27 cellular contexts compared by ENCODE assay signal in genomic region chr3:59310736-59311135, GRCh38.
DNase-seq lines count a peak whose midpoint lies in the region; ATAC-seq, FAIRE-seq and TF ChIP-seq lines count a peak whose summit lies in the region.
"Had no signal": no experiment of that assay in that cellular context is flagged by ENCODE, and none has a peak within 500 bp of the region (broad histone marks: within the 10 kb centered on the region; RNA-seq: fewer than 3 reads in every experiment).

No MANE protein-coding gene starts in this region.

- H3K4me3 ChIP-seq in GM12878 (no peak overlapping the region), Peyer's patch (no peak overlapping the region)
- H3K4me3 ChIP-seq: HAP-1, K562, PC-9 had no signal

- CTCF ChIA-PET in GM12878 (lab: Yijun Ruan, JAX), result interaction anchor here (0.8 to 4.9 kb wide), 10 partner anchors 58 to 547 kb away, joined by 3 to 54 read pairs (median 4); no protein-coding TSS in a partner anchor

- no peak overlapping the region for H3K9ac ChIP-seq in GM12878 (ENCODE audit: control insufficient read depth, insufficient read depth, low read length)

- in situ Hi-C loops in GM12878 (cut with MboI), result loop anchor here (10.0 kb wide), 1 partner anchor 554 kb away; no protein-coding TSS in a partner anchor

- intact Hi-C loops in GM12878 (cut with micrococcal nuclease; ENCODE audit: unreplicated experiment), result loop anchor here (5.0 kb wide), 1 partner anchor 142 kb away; no protein-coding TSS in a partner anchor

- H3K27ac ChIP-seq in GM12878 (ENCODE audit: control insufficient read depth, insufficient read depth) (no peak overlapping the region), Peyer's patch (no peak overlapping the region)
- H3K27ac ChIP-seq: PC-9, RWPE1 had no signal

- H2AFZ ChIP-seq in GM12878 (ENCODE audit: control insufficient read depth, low read depth, low read length), result no peak overlapping the region
- H2AFZ ChIP-seq: PC-9 had no signal

- no peak for TF ChIP-seq POLR2A in GM12878 (IDR thresholded peaks at IDR 0.05; ENCODE audit: low read depth, low read length)
- TF ChIP-seq POLR2A in Peyer's patch (IDR thresholded peaks at IDR 0.05), result no peak

- RAD21 ChIA-PET in GM12878 (lab: Charles Lee; ENCODE audit: unreplicated experiment), result interaction anchor here (0.7 to 1.8 kb wide), 8 partner anchors 23 to 547 kb away, joined by 3 to 10 read pairs (median 3); no protein-coding TSS in a partner anchor

- POLR2A ChIA-PET in GM12878 (lab: Charles Lee), result no interaction called here

- FAIRE-seq in GM12878 (lab: Jason Lieb, UNC), result peak; percentile 38
- FAIRE-seq: HTR-8/SVneo, K562 had no signal

- no peak for ATAC-seq in GM12878
- no peak for ATAC-seq in HG02938 (IDR thresholded peaks at IDR 0.05; ENCODE audit: unreplicated experiment)
- no peak for ATAC-seq in GM21576 (IDR thresholded peaks at IDR 0.05; ENCODE audit: unreplicated experiment)
- ATAC-seq: K562 had no signal

- no peaks in the 10 kb centered on the region for H3K79me2 ChIP-seq in GM12878 (ENCODE audit: control insufficient read depth, insufficient read depth, low read length)

- no TSS peak for BruUV-seq in GM12878 (replicated peaks; lab: Mats Ljungman, UMichigan)

- H3K4me1 ChIP-seq in GM12878 (ENCODE audit: control insufficient read depth, insufficient read depth, low read length) (no peaks in the 10 kb centered on the region), Peyer's patch (no peaks in the 10 kb centered on the region)
- H3K4me1 ChIP-seq: HAP-1 had no signal

- H3K27me3 ChIP-seq in GM12878 (replicated peaks in 1 of 2; ENCODE audit: control insufficient read depth in 2 of 2, insufficient read depth in 2 of 2, low read length in 1 of 2), result no peaks in the 10 kb centered on the region
- H3K27me3 ChIP-seq in Peyer's patch, result no peaks in the 10 kb centered on the region

- DNase-seq in A172 (ENCODE audit: low spot score) (peak; percentile 15), NCI-H226 (peak; percentile 34), GM12878 (ENCODE audit: low read depth, low spot score) (no peak), kidney tubule cell (ENCODE audit: low spot score) (peak; percentile 17), Peyer's patch (no peak)
- DNase-seq: C1 segment of cervical spinal cord; CD4-positive, alpha-beta memory T cell; COR-L47; DMS53; GOT3; HFFc6; Kasumi-1; NCI-H1105 treated with DMSO at 0.1 percent for 48 hours; NCI-H146; NCI-H1930; NCI-H2107; NCI-H446; NCI-H524 treated with DMSO at 0.1 percent for 48 hours; NCI-H774; PC-9; SHP77 treated with DMSO at 0.1 percent for 48 hours had no signal

- TF ChIP-seq CTCF in GM12878 (IDR thresholded peaks at IDR 0.05 in 2 of 3, conservative IDR thresholded peaks at IDR 0.05 in 1 of 3; ENCODE audit: control insufficient read depth in 2 of 3, extremely low read depth in 1 of 3, insufficient read depth in 1 of 3, low read depth in 3 of 3, low read length in 3 of 3) (no peak), Peyer's patch (IDR thresholded peaks at IDR 0.05) (no peak)

- no peak for TF ChIP-seq RAD21 in GM12878 (IDR thresholded peaks at IDR 0.05; ENCODE audit: insufficient read depth, low read depth, low read length)

- H3K36me3 ChIP-seq in GM12878 (ENCODE audit: control insufficient read depth in 2 of 2, insufficient read depth in 2 of 2, low read length in 1 of 2) (no peaks in the 10 kb centered on the region), Peyer's patch (no peaks in the 10 kb centered on the region)
- H3K36me3 ChIP-seq: HAP-1 had no signal

- no peaks in the 10 kb centered on the region for H3K9me3 ChIP-seq in GM12878 (replicated peaks; ENCODE audit: control insufficient read depth, insufficient read depth, low read length)
- H3K9me3 ChIP-seq in Peyer's patch, result no peaks in the 10 kb centered on the region
- H3K9me3 ChIP-seq: HAP-1 had no signal

- no peak for TF ChIP-seq EP300 in GM12878 (IDR thresholded peaks at IDR 0.05; ENCODE audit: borderline replicate concordance in 1 of 2, control insufficient read depth in 1 of 2, low read depth in 2 of 2, low read length in 2 of 2)

- H3K4me2 ChIP-seq in GM12878 (ENCODE audit: control insufficient read depth, insufficient read depth), result no peak overlapping the region
- H3K4me2 ChIP-seq: PC-9 had no signal

- WGBS in GM12878 (ENCODE audit: insufficient coverage, insufficient replicate concordance, low lambda C conversion rate, missing lambda C conversion rate), result 47% methylated on average over 2 of the region's 2 CpGs

- no peaks in the 10 kb centered on the region for H4K20me1 ChIP-seq in GM12878 (ENCODE audit: control insufficient read depth, insufficient read depth)

- SMC1A ChIA-PET in GM12878 (lab: Charles Lee; ENCODE audit: uncharacterized antibody, unreplicated experiment), result interaction anchor here (0.5 to 1.8 kb wide), 19 partner anchors 9 to 547 kb away, joined by 3 to 5 read pairs (median 4); no protein-coding TSS in a partner anchor

TF ChIP-seq in GM12878, 131 proteins besides CTCF, POLR2A, EP300 and RAD21:
- TF ChIP-seq, protein P1, sequence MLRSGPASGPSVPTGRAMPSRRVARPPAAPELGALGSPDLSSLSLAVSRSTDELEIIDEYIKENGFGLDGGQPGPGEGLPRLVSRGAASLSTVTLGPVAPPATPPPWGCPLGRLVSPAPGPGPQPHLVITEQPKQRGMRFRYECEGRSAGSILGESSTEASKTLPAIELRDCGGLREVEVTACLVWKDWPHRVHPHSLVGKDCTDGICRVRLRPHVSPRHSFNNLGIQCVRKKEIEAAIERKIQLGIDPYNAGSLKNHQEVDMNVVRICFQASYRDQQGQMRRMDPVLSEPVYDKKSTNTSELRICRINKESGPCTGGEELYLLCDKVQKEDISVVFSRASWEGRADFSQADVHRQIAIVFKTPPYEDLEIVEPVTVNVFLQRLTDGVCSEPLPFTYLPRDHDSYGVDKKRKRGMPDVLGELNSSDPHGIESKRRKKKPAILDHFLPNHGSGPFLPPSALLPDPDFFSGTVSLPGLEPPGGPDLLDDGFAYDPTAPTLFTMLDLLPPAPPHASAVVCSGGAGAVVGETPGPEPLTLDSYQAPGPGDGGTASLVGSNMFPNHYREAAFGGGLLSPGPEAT (IDR thresholded peaks at IDR 0.05; ENCODE audit: low read depth), result peak; percentile 50; the same call in 1 of the 2 replicates
- TF ChIP-seq SREBF2 (IDR thresholded peaks at IDR 0.05; ENCODE audit: low read length) (no peak), ZBTB40 (IDR thresholded peaks at IDR 0.05; ENCODE audit: borderline replicate concordance) (no peak), CEBPB (IDR thresholded peaks at IDR 0.05; ENCODE audit: borderline replicate concordance in 1 of 2, low read depth in 2 of 2, low read length in 2 of 2) (no peak), MTA2 (IDR thresholded peaks at IDR 0.05; ENCODE audit: low read depth) (peak; percentile 56)

Comparison
In these comparisons a context has a peak if more than half of its experiments do, and no peak if none do; other contexts are left out.
1. DNase-seq: peak in A172 (single experiment), NCI-H226 (single experiment) and kidney tubule cell (single experiment); none in GM12878 (single experiment) and Peyer's patch (0 of 3).